In genomic region chr11:57530596-57531507, GRCh38 we compare ENCODE assay signal across 8 cellular contexts. TPM values are rescaled to one million over a fixed set of nuclear protein-coding genes. Genes with fewer than 3 reads are reported as not detected.
DNase-seq lines count a peak whose midpoint lies in the region; ATAC-seq and TF ChIP-seq lines count a peak whose summit lies in the region.

TIMM10 (minus strand) TSS chr11:57530754; CDS start chr11:57530189, 565 bp downstream.

- peaks cover 0 to 3% (median 0%) of the 10 kb centered on the region in 3 donors for H3K27me3 Mint-ChIP-seq in CD14-positive monocyte (ENCODE audit: low read depth in 3 of 3)

- peaks cover 18% of the 10 kb centered on the region for H3K4me1 Mint-ChIP-seq in CD14-positive monocyte

- H3K36me3 ChIP-seq in left lung: peaks cover 0 to 16% of the 10 kb centered on the region in 2 donors

- peak within 1 kb of the TSS; percentile 68 to 82 for H3K4me3 ChIP-seq in left lung

- no peak for TF ChIP-seq CTCF in CD14-positive monocyte (IDR thresholded peaks at IDR 0.05)
- TF ChIP-seq CTCF in left lung (IDR thresholded peaks at IDR 0.05): no peak

- peak within 1 kb of the TSS; percentile 95 to 98 for H3K4me3 Mint-ChIP-seq in CD14-positive monocyte

- H3K4me1 ChIP-seq in left lung: peaks cover 10 to 26% of the 10 kb centered on the region in 2 donors

- peak within 1 kb of the TSS; percentile 79 to 93 (median 89) for H3K27ac Mint-ChIP-seq in CD14-positive monocyte

- peak within 1 kb of the TSS; percentile 47 to 76 for H3K27ac ChIP-seq in left lung

- DNase-seq in CD14-positive monocyte (ENCODE audit: low spot score) (peak; percentile 90), NCI-H82 (lab: John Stamatoyannopoulos, UW) (peak; percentile 99), dermis blood vessel endothelial cell (peak; percentile 96), left lung (peak; percentile 96 to 97)
- DNase-seq in activated CD4-positive, alpha-beta T cell treated with anti-CD3 and anti-CD28 coated beads, Interleukin-2, amount 50 U/mL, for 48 hours: peak; percentile 91 to 94
- DNase-seq in stimulated activated CD4-positive, alpha-beta T cell treated with anti-CD3 and anti-CD28 coated beads, Interleukin-2, amount 100 ng/mL, for 48 hours: peak; percentile 85

- intact Hi-C loops in CD14-positive monocyte (cut with micrococcal nuclease) (loop anchor here in 1 of 2 donors (10.0 kb wide), 1 partner anchor 174 kb away; no protein-coding TSS in a partner anchor), left lung (cut with DNase I) (no loop called here)

- no peaks in the 10 kb centered on the region for H3K9me3 Mint-ChIP-seq in CD14-positive monocyte

- H3K9me3 ChIP-seq in left lung: no peaks in the 10 kb centered on the region

- ATAC-seq in GM19397 (IDR thresholded peaks at IDR 0.05; ENCODE audit: unreplicated experiment) (peak; percentile 99), HG03571 (IDR thresholded peaks at IDR 0.05; ENCODE audit: unreplicated experiment) (peak; percentile 97), left lung (peak; percentile 96)

- peaks cover 12 to 13% of the 10 kb centered on the region in 2 donors for H3K36me3 Mint-ChIP-seq in CD14-positive monocyte

- no peaks in the 10 kb centered on the region for H3K27me3 ChIP-seq in left lung

RNA-seq across cellular contexts. Expression of gene TIMM10, which starts in this region (rescaled TPM):
- polyA plus RNA-seq in CD14-positive monocyte: 10 to 100 TPM; 58.3 to 62.1 TPM
- total RNA-seq in dermis blood vessel endothelial cell (28.1 and 39.8 TPM in 2 replicates), left lung (10 to 100 TPM; 21.7 to 39.6 TPM)

Comparison
In these comparisons a context has a peak if more than half of its experiments do, and no peak if none do; other contexts are left out.
1. Peak in every context shown above with its lines: DNase-seq, ATAC-seq, H3K4me3 ChIP-seq and H3K27ac ChIP-seq.